In genomic region chr5:1501372-1502045, GRCh38 we compare ENCODE assay signal across 3 cellular contexts.
TF ChIP-seq lines count a peak whose summit lies in the region.

No MANE protein-coding gene starts in this region.

TF ChIP-seq in HEK293, 187 proteins besides CTCF, POLR2A, EP300 and RAD21 (continues in another document):
- TF ChIP-seq ZNF645 (tag by site-specific recombination; IDR thresholded peaks at IDR 0.05) (no peak), ZNF488 (tag by site-specific recombination; IDR thresholded peaks at IDR 0.05) (no peak), ZBTB20 (tag by site-specific recombination; IDR thresholded peaks at IDR 0.05) (no peak), ZNF692 (tag by site-specific recombination; IDR thresholded peaks at IDR 0.05) (no peak), PATZ1 (tag by site-specific recombination; IDR thresholded peaks at IDR 0.05) (no peak), ZNF610 (tag by site-specific recombination; IDR thresholded peaks at IDR 0.05; ENCODE audit: borderline replicate concordance) (no peak), GLI2 (tag by site-specific recombination; IDR thresholded peaks at IDR 0.05; ENCODE audit: borderline replicate concordance, low read depth) (no peak), ZBTB17 (tag by site-specific recombination; IDR thresholded peaks at IDR 0.05) (no peak), ZNF302 (tag by site-specific recombination; IDR thresholded peaks at IDR 0.05; ENCODE audit: low read depth) (no peak), ZNF629 (tag by site-specific recombination; IDR thresholded peaks at IDR 0.05) (no peak), ZSCAN23 (tag by site-specific recombination; IDR thresholded peaks at IDR 0.05) (no peak), BCL11B (tag by site-specific recombination; IDR thresholded peaks at IDR 0.05; ENCODE audit: low read depth) (peak; percentile 100), ZNF677 (tag by site-specific recombination; IDR thresholded peaks at IDR 0.05) (no peak), SCRT2 (tag by site-specific recombination; IDR thresholded peaks at IDR 0.05) (peak; percentile 53; the same call in 1 of the 2 replicates), HOXD13 (CRISPR knock-in tag; IDR thresholded peaks at IDR 0.05; ENCODE audit: borderline replicate concordance) (no peak), ZNF24 (tag by site-specific recombination; IDR thresholded peaks at IDR 0.05) (no peak), ZFP3 (tag by site-specific recombination; IDR thresholded peaks at IDR 0.05; ENCODE audit: low read depth) (no peak), SP3 (tag by site-specific recombination; IDR thresholded peaks at IDR 0.05) (no peak)

TF ChIP-seq in K562, 482 proteins besides CTCF, POLR2A, EP300 and RAD21:
- no peak for TF ChIP-seq IRF1 (CRISPR knock-in tag; IDR thresholded peaks at IDR 0.05; ENCODE audit: borderline replicate concordance)
- no peak for TF ChIP-seq ZNF778 (CRISPR knock-in tag; IDR thresholded peaks at IDR 0.05)
- no peak for TF ChIP-seq TCF7L2 (IDR thresholded peaks at IDR 0.05; ENCODE audit: low read depth, low read length)
- 0 out of 2 replicates have a peak, but pooled peaks have one; percentile 11 for TF ChIP-seq USF1 (CRISPR knock-in tag; IDR thresholded peaks at IDR 0.05)
- TF ChIP-seq CTCFL (IDR thresholded peaks at IDR 0.05; ENCODE audit: borderline replicate concordance, insufficient read depth, low read depth, low read length, poor library complexity, severe bottlenecking), result no peak
- no peak for TF ChIP-seq CTBP1 (IDR thresholded peaks at IDR 0.05; ENCODE audit: borderline replicate concordance)
- TF ChIP-seq HMBOX1 (IDR thresholded peaks at IDR 0.05), result 0 out of 2 replicates have a peak, but pooled peaks have one; percentile 31

TF ChIP-seq in neural cell, 6 proteins besides CTCF, POLR2A, EP300 and RAD21:
- TF ChIP-seq EZH2 (IDR thresholded peaks at IDR 0.05; ENCODE audit: borderline replicate concordance, insufficient read depth, low read length, poor library complexity, severe bottlenecking) (no peak), POLR2AphosphoS5 (IDR thresholded peaks at IDR 0.05) (peak; percentile 19), SMC3 (conservative IDR thresholded peaks at IDR 0.05; ENCODE audit: poor library complexity) (no peak)
